1 cellular context compared by ENCODE assay signal in the genomic region with DNA sequence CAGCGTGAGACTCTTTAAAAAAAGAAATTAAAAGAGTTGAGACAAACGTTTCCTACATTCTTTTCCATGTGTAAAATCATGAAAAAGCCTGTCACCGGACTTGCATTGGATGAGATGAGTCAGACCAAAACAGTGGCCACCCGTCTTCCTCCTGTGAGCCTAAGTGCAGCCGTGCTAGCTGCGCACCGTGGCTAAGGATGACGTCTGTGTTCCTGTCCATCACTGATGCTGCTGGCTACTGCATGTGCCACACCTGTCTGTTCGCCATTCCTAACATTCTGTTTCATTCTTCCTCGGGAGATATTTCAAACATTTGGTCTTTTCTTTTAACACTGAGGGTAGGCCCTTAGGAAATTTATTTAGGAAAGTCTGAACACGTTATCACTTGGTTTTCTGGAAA.
TF ChIP-seq lines count a peak whose summit lies in the region.

No MANE protein-coding gene starts in this region.

TF ChIP-seq in GM12878, 131 proteins besides CTCF, POLR2A, EP300 and RAD21:
- TF ChIP-seq, protein P1, sequence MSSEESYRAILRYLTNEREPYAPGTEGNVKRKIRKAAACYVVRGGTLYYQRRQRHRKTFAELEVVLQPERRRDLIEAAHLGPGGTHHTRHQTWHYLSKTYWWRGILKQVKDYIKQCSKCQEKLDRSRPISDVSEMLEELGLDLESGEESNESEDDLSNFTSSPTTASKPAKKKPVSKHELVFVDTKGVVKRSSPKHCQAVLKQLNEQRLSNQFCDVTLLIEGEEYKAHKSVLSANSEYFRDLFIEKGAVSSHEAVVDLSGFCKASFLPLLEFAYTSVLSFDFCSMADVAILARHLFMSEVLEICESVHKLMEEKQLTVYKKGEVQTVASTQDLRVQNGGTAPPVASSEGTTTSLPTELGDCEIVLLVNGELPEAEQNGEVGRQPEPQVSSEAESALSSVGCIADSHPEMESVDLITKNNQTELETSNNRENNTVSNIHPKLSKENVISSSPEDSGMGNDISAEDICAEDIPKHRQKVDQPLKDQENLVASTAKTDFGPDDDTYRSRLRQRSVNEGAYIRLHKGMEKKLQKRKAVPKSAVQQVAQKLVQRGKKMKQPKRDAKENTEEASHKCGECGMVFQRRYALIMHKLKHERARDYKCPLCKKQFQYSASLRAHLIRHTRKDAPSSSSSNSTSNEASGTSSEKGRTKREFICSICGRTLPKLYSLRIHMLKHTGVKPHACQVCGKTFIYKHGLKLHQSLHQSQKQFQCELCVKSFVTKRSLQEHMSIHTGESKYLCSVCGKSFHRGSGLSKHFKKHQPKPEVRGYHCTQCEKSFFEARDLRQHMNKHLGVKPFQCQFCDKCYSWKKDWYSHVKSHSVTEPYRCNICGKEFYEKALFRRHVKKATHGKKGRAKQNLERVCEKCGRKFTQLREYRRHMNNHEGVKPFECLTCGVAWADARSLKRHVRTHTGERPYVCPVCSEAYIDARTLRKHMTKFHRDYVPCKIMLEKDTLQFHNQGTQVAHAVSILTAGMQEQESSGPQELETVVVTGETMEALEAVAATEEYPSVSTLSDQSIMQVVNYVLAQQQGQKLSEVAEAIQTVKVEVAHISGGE (CRISPR knock-in tag; IDR thresholded peaks at IDR 0.05): no peak
- TF ChIP-seq, protein P2, sequence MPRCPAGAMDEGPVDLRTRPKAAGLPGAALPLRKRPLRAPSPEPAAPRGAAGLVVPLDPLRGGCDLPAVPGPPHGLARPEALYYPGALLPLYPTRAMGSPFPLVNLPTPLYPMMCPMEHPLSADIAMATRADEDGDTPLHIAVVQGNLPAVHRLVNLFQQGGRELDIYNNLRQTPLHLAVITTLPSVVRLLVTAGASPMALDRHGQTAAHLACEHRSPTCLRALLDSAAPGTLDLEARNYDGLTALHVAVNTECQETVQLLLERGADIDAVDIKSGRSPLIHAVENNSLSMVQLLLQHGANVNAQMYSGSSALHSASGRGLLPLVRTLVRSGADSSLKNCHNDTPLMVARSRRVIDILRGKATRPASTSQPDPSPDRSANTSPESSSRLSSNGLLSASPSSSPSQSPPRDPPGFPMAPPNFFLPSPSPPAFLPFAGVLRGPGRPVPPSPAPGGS (IDR thresholded peaks at IDR 0.05; ENCODE audit: borderline replicate concordance, insufficient read depth, low read depth, low read length, poor library complexity, severe bottlenecking): no peak
- TF ChIP-seq SIX5 (IDR thresholded peaks at IDR 0.05; ENCODE audit: low read depth, low read length, severe bottlenecking) (no peak), TBL1XR1 (IDR thresholded peaks at IDR 0.05; ENCODE audit: low read depth, low read length) (no peak), JUND (IDR thresholded peaks at IDR 0.05; ENCODE audit: low read depth, low read length) (no peak), DPF2 (IDR thresholded peaks at IDR 0.05) (no peak), ZSCAN29 (IDR thresholded peaks at IDR 0.05) (no peak), ATF7 (IDR thresholded peaks at IDR 0.05; ENCODE audit: low read depth) (no peak), CBX5 (IDR thresholded peaks at IDR 0.05; ENCODE audit: low read depth) (no peak), ZNF217 (IDR thresholded peaks at IDR 0.05) (no peak), RAD51 (IDR thresholded peaks at IDR 0.05) (no peak), NR2F1 (conservative IDR thresholded peaks at IDR 0.05) (no peak), NFYA (IDR thresholded peaks at IDR 0.05; ENCODE audit: borderline replicate concordance, low read depth, low read length) (no peak), RB1 (IDR thresholded peaks at IDR 0.05; ENCODE audit: borderline replicate concordance) (no peak), NR2C1 (IDR thresholded peaks at IDR 0.05) (no peak)
- TF ChIP-seq, protein P3, sequence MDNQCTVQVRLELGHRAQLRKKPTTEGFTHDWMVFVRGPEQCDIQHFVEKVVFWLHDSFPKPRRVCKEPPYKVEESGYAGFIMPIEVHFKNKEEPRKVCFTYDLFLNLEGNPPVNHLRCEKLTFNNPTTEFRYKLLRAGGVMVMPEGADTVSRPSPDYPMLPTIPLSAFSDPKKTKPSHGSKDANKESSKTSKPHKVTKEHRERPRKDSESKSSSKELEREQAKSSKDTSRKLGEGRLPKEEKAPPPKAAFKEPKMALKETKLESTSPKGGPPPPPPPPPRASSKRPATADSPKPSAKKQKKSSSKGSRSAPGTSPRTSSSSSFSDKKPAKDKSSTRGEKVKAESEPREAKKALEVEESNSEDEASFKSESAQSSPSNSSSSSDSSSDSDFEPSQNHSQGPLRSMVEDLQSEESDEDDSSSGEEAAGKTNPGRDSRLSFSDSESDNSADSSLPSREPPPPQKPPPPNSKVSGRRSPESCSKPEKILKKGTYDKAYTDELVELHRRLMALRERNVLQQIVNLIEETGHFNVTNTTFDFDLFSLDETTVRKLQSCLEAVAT (IDR thresholded peaks at IDR 0.05): no peak
- TF ChIP-seq, protein P4, sequence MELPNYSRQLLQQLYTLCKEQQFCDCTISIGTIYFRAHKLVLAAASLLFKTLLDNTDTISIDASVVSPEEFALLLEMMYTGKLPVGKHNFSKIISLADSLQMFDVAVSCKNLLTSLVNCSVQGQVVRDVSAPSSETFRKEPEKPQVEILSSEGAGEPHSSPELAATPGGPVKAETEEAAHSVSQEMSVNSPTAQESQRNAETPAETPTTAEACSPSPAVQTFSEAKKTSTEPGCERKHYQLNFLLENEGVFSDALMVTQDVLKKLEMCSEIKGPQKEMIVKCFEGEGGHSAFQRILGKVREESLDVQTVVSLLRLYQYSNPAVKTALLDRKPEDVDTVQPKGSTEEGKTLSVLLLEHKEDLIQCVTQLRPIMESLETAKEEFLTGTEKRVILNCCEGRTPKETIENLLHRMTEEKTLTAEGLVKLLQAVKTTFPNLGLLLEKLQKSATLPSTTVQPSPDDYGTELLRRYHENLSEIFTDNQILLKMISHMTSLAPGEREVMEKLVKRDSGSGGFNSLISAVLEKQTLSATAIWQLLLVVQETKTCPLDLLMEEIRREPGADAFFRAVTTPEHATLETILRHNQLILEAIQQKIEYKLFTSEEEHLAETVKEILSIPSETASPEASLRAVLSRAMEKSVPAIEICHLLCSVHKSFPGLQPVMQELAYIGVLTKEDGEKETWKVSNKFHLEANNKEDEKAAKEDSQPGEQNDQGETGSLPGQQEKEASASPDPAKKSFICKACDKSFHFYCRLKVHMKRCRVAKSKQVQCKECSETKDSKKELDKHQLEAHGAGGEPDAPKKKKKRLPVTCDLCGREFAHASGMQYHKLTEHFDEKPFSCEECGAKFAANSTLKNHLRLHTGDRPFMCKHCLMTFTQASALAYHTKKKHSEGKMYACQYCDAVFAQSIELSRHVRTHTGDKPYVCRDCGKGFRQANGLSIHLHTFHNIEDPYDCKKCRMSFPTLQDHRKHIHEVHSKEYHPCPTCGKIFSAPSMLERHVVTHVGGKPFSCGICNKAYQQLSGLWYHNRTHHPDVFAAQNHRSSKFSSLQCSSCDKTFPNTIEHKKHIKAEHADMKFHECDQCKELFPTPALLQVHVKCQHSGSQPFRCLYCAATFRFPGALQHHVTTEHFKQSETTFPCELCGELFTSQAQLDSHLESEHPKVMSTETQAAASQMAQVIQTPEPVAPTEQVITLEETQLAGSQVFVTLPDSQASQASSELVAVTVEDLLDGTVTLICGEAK (IDR thresholded peaks at IDR 0.05; ENCODE audit: borderline replicate concordance): no peak
- TF ChIP-seq, protein P5, sequence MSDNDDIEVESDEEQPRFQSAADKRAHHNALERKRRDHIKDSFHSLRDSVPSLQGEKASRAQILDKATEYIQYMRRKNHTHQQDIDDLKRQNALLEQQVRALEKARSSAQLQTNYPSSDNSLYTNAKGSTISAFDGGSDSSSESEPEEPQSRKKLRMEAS (IDR thresholded peaks at IDR 0.05; ENCODE audit: low read depth, low read length): no peak
- TF ChIP-seq, protein P6, sequence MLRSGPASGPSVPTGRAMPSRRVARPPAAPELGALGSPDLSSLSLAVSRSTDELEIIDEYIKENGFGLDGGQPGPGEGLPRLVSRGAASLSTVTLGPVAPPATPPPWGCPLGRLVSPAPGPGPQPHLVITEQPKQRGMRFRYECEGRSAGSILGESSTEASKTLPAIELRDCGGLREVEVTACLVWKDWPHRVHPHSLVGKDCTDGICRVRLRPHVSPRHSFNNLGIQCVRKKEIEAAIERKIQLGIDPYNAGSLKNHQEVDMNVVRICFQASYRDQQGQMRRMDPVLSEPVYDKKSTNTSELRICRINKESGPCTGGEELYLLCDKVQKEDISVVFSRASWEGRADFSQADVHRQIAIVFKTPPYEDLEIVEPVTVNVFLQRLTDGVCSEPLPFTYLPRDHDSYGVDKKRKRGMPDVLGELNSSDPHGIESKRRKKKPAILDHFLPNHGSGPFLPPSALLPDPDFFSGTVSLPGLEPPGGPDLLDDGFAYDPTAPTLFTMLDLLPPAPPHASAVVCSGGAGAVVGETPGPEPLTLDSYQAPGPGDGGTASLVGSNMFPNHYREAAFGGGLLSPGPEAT (IDR thresholded peaks at IDR 0.05; ENCODE audit: low read depth): no peak
- TF ChIP-seq, protein P7, sequence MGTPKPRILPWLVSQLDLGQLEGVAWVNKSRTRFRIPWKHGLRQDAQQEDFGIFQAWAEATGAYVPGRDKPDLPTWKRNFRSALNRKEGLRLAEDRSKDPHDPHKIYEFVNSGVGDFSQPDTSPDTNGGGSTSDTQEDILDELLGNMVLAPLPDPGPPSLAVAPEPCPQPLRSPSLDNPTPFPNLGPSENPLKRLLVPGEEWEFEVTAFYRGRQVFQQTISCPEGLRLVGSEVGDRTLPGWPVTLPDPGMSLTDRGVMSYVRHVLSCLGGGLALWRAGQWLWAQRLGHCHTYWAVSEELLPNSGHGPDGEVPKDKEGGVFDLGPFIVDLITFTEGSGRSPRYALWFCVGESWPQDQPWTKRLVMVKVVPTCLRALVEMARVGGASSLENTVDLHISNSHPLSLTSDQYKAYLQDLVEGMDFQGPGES (IDR thresholded peaks at IDR 0.05): no peak
